Comparison of ENCODE assay signal across 9 cellular contexts in genomic region chr1:8133657-8134430, GRCh38.
A peak's percentile ranks its signal among the peaks of the same experiment; 100 is the strongest.
DNase-seq lines count a peak whose midpoint lies in the region; ATAC-seq, FAIRE-seq and TF ChIP-seq lines count a peak whose summit lies in the region.
"Had no signal": no experiment of that assay in that cellular context is flagged by ENCODE, and none has a peak within 500 bp of the region (broad histone marks: within the 10 kb centered on the region; RNA-seq: fewer than 3 reads in every experiment).

No MANE protein-coding gene starts in this region.

- no peaks in the 10 kb centered on the region for H3K9me3 ChIP-seq in HepG2 (ENCODE audit: low read length)
- H3K9me3 ChIP-seq in thoracic aorta, result no peaks in the 10 kb centered on the region
- no peaks in the 10 kb centered on the region for H3K9me3 ChIP-seq in HAP-1

- in situ Hi-C loops in HepG2 (cut with HindIII; ENCODE audit: extremely low pct_ligation_motif_present, low pct_unique_long_range_greater_than_20kb), result loop anchor here (25.0 kb wide), 1 partner anchor 97 kb away; the partner anchor contains the start of gene ERRFI1
- in situ Hi-C loops in HAP-1 (cut with MboI; ENCODE audit: low sequenced_read_pairs), result no loop called here

- TF ChIP-seq CTCF in HepG2 (CRISPR knock-in tag; IDR thresholded peaks at IDR 0.05) (no peak), thoracic aorta (IDR thresholded peaks at IDR 0.05) (no peak)

- no peaks in the 10 kb centered on the region for H3K36me3 ChIP-seq in HepG2 (replicated peaks in 1 of 2; ENCODE audit: control insufficient read depth in 1 of 2, insufficient read depth in 2 of 2, low read length in 2 of 2)
- H3K36me3 ChIP-seq in thoracic aorta, result no peaks in the 10 kb centered on the region
- no peaks in the 10 kb centered on the region for H3K36me3 ChIP-seq in HAP-1 (replicated peaks)

- H3K27ac ChIP-seq in HepG2 (ENCODE audit: extremely low read length, insufficient read depth, low read length) (peak overlapping the region; percentile 10), thoracic aorta (peak overlapping the region; percentile 94 to 96)

- 44% methylated on average over 4 of the region's 4 CpGs for WGBS in HepG2 (ENCODE audit: low lambda C conversion rate)

- no peak for TF ChIP-seq POLR2A in HepG2 (IDR thresholded peaks at IDR 0.05; ENCODE audit: insufficient read depth in 1 of 2, low read depth in 2 of 2, low read length in 2 of 2)

- BruUV-seq in HepG2 (replicated peaks; lab: Mats Ljungman, UMichigan), result no TSS peak

- ATAC-seq in HepG2, result no peak
- ATAC-seq in thoracic aorta (ENCODE audit: insufficient number of reproducible peaks, low FRiP score, low read depth), result peak; percentile 77
- no peak for ATAC-seq in GM18907 (IDR thresholded peaks at IDR 0.05; ENCODE audit: unreplicated experiment)

- TF ChIP-seq EP300 in HepG2 (IDR thresholded peaks at IDR 0.05; ENCODE audit: low read depth in 2 of 2, low read length in 2 of 2) (0 out of 4 replicates have a peak, but pooled peaks of 1 of the 2 experiments have one; percentile 37), HepG2 (CRISPR knock-in tag; IDR thresholded peaks at IDR 0.05; ENCODE audit: borderline replicate concordance) (no peak)

- H3K27me3 ChIP-seq in HepG2 (ENCODE audit: control insufficient read depth in 1 of 2, insufficient read depth in 2 of 2, low read length in 2 of 2) (no peaks in the 10 kb centered on the region), thoracic aorta (replicated peaks; ENCODE audit: insufficient read depth) (no peaks in the 10 kb centered on the region), HAP-1 (ENCODE audit: low read depth) (peaks cover 4% of the 10 kb centered on the region; the same call in 1 of the 2 replicates)

- POLR2A ChIA-PET in HepG2 (lab: Yijun Ruan, JAX), result interaction anchor here (0.8 to 6.6 kb wide), 14 partner anchors 9 to 180 kb away, joined by 3 to 45 read pairs (median 4); partner anchors contain the start of gene ERRFI1

- no peak for FAIRE-seq in HepG2 (lab: Jason Lieb, UNC)
- no peak for FAIRE-seq in GM19239 (lab: Jason Lieb, UNC)
- FAIRE-seq: GM18507 had no signal

- H3K4me2 ChIP-seq in HepG2 (ENCODE audit: low read depth, low read length), result peak overlapping the region; percentile 39; the same call in 1 of the 2 replicates

- no peaks in the 10 kb centered on the region for H3K79me2 ChIP-seq in HepG2 (ENCODE audit: insufficient read depth, low read length)

- H3K4me3 ChIP-seq in HepG2 (replicated peaks in 1 of 3; ENCODE audit: insufficient read depth in 1 of 3, low read depth in 2 of 3, low read length in 3 of 3) (no peak overlapping the region), thoracic aorta (peak overlapping the region; percentile 56), HAP-1 (no peak overlapping the region)

- no peaks in the 10 kb centered on the region for H4K20me1 ChIP-seq in HepG2 (ENCODE audit: insufficient read depth, low read length)

- TF ChIP-seq RAD21 in HepG2 (CRISPR knock-in tag; IDR thresholded peaks at IDR 0.05), result no peak

- H3K4me1 ChIP-seq in HepG2 (ENCODE audit: insufficient read depth, low read length) (peaks cover 57% of the 10 kb centered on the region), thoracic aorta (ENCODE audit: control insufficient read depth in 1 of 2, low read depth in 2 of 2) (peaks cover 28 to 60% of the 10 kb centered on the region in 2 donors), HAP-1 (no peaks in the 10 kb centered on the region)

- peak; percentile 98 for DNase-seq in HT1080 (ENCODE audit: low read depth)
- peak; percentile 78 to 81 for DNase-seq in cerebellar nuclear complex (lab: John Stamatoyannopoulos, UW)
- DNase-seq in HepG2 (ENCODE audit: low spot score), result peak; percentile 53
- peak; percentile 46 for DNase-seq in thoracic aorta (ENCODE audit: low spot score)
- no peak for DNase-seq in HK-2 (ENCODE audit: unreplicated experiment)
- no peak for DNase-seq in HAP-1 (ENCODE audit: low spot score in 2 of 2)
- DNase-seq in GM19239 (ENCODE audit: insufficient read length, low spot score), result no peak

- CTCF ChIA-PET in HepG2 (lab: Yijun Ruan, JAX; ENCODE audit: low intra/inter-chr PET ratio, low total read pairs), result no interaction called here

- intact Hi-C loops in HepG2 (cut with micrococcal nuclease; ENCODE audit: unreplicated experiment), result no loop called here

- no peak overlapping the region for H3K9ac ChIP-seq in HepG2 (ENCODE audit: insufficient read depth, low read depth, low read length)

- H2AFZ ChIP-seq in HepG2 (ENCODE audit: low read length), result no peak overlapping the region

TF ChIP-seq in HepG2, 621 proteins besides CTCF, POLR2A, EP300 and RAD21 (continues in another document):
- TF ChIP-seq CHD2 (IDR thresholded peaks at IDR 0.05; ENCODE audit: low read depth, low read length) (no peak), ZNF230 (CRISPR knock-in tag; IDR thresholded peaks at IDR 0.05) (no peak), ZNF558 (CRISPR knock-in tag; IDR thresholded peaks at IDR 0.05; ENCODE audit: borderline replicate concordance) (no peak), GATAD2A (CRISPR knock-in tag; IDR thresholded peaks at IDR 0.05) (peak; percentile 52; the same call in 1 of the 2 replicates), ZNF710 (CRISPR knock-in tag; IDR thresholded peaks at IDR 0.05; ENCODE audit: borderline replicate concordance) (no peak), SRF (IDR thresholded peaks at IDR 0.05; ENCODE audit: low read depth, low read length) (no peak), ZSCAN29 (CRISPR knock-in tag; conservative IDR thresholded peaks at IDR 0.05) (no peak), RARA (CRISPR knock-in tag; IDR thresholded peaks at IDR 0.05) (peak; percentile 5; the same call in 1 of the 2 replicates), RXRB (CRISPR knock-in tag; IDR thresholded peaks at IDR 0.05; ENCODE audit: borderline replicate concordance) (peak; percentile 31; the same call in 1 of the 2 replicates), ZNF263 (CRISPR knock-in tag; IDR thresholded peaks at IDR 0.05) (no peak), IKZF5 (CRISPR knock-in tag; IDR thresholded peaks at IDR 0.05) (no peak)
- TF ChIP-seq, protein P1, sequence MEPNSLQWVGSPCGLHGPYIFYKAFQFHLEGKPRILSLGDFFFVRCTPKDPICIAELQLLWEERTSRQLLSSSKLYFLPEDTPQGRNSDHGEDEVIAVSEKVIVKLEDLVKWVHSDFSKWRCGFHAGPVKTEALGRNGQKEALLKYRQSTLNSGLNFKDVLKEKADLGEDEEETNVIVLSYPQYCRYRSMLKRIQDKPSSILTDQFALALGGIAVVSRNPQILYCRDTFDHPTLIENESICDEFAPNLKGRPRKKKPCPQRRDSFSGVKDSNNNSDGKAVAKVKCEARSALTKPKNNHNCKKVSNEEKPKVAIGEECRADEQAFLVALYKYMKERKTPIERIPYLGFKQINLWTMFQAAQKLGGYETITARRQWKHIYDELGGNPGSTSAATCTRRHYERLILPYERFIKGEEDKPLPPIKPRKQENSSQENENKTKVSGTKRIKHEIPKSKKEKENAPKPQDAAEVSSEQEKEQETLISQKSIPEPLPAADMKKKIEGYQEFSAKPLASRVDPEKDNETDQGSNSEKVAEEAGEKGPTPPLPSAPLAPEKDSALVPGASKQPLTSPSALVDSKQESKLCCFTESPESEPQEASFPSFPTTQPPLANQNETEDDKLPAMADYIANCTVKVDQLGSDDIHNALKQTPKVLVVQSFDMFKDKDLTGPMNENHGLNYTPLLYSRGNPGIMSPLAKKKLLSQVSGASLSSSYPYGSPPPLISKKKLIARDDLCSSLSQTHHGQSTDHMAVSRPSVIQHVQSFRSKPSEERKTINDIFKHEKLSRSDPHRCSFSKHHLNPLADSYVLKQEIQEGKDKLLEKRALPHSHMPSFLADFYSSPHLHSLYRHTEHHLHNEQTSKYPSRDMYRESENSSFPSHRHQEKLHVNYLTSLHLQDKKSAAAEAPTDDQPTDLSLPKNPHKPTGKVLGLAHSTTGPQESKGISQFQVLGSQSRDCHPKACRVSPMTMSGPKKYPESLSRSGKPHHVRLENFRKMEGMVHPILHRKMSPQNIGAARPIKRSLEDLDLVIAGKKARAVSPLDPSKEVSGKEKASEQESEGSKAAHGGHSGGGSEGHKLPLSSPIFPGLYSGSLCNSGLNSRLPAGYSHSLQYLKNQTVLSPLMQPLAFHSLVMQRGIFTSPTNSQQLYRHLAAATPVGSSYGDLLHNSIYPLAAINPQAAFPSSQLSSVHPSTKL (CRISPR knock-in tag; IDR thresholded peaks at IDR 0.05), result peak; percentile 80
- TF ChIP-seq, protein P2, sequence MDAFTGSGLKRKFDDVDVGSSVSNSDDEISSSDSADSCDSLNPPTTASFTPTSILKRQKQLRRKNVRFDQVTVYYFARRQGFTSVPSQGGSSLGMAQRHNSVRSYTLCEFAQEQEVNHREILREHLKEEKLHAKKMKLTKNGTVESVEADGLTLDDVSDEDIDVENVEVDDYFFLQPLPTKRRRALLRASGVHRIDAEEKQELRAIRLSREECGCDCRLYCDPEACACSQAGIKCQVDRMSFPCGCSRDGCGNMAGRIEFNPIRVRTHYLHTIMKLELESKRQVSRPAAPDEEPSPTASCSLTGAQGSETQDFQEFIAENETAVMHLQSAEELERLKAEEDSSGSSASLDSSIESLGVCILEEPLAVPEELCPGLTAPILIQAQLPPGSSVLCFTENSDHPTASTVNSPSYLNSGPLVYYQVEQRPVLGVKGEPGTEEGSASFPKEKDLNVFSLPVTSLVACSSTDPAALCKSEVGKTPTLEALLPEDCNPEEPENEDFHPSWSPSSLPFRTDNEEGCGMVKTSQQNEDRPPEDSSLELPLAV (CRISPR knock-in tag; conservative IDR thresholded peaks at IDR 0.05; ENCODE audit: low read depth), result no peak

Comparison
In these comparisons a context has a peak if more than half of its experiments do, and no peak if none do; other contexts are left out.
1. DNase-seq: peak in HT1080 (single experiment), cerebellar nuclear complex (2 of 2), HepG2 (single experiment) and thoracic aorta (single experiment); none in HK-2 (single experiment), HAP-1 (0 of 2) and GM19239 (single experiment).